ENCODE assay signal across 23 cellular contexts in the genomic region with DNA sequence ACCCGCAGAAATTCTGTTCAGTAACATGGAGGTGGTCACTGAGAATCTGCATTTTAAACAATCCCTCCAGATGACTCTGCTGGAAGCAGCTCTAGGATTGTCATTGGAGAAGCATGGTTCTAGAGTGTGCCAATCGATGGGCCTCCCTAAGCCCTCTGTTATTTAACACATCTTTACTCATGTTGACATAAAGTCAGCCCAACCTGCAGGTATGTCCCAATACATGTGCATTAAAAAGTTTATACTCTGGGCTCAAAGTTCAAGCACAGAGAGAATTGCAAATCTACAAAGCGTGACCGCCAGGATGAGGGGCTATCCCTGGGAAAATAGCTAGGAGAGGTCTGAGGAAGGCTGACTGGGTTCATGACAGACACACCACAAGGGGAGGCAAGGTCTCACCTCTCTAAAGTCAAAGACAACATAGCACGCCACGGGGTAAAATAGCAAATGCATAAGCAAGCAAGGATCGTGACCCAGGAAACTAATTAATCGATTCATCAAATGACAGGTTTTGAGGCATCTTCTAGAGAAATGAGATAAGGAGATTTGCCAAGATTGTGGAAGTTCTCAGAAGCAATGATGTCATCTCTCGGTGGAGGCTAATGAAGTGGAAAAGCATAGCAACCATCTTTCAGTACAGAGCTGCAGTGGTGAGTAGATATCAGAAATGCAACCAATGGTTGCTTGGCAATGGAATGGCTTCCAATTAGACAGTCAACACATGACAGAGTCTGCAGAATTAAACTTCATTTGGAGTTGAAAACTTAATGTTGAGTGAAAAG.
"Had no signal": no experiment of that assay in that cellular context is flagged by ENCODE, and none has a peak within 500 bp of the region (broad histone marks: within the 10 kb centered on the region; RNA-seq: fewer than 3 reads in every experiment).

No MANE protein-coding gene starts in this region.

- DNase-seq: cortex of kidney; dorsolateral prefrontal cortex; effector CD8-positive, alpha-beta T cell; gastrocnemius medialis; glutamatergic neuron; immature natural killer cell; left ventricle myocardium inferior; lower lobe of right lung; natural killer cell; occipital lobe; pancreas; spleen; stimulated activated CD4-positive, alpha-beta T cell treated with anti-CD3 and anti-CD28 coated beads, Interleukin-2, amount 100 ng/mL, for 24 hours; stimulated activated CD4-positive, alpha-beta T cell treated with anti-CD3 and anti-CD28 coated beads, Interleukin-4, amount 100 ng/mL, for 4 hours; stimulated activated naive B cell treated with anti-CD40 and anti-IgM and Interleukin-4, amounts not matched to agents 10 μg/mL and 1 μg/mL and 100 μg/mL, for 72 hours; stimulated activated naive CD8-positive, alpha-beta T cell treated with anti-CD3 and anti-CD28 coated beads, Interleukin-15, amount 100 ng/mL, for 72 hours; testis; upper lobe of right lung had no signal

- ATAC-seq: gastrocnemius medialis; lower lobe of right lung; natural killer cell; pancreas; sciatic nerve; stimulated activated naive B cell treated with anti-CD40 and anti-IgM and Interleukin-4, amounts not matched to agents 10 μg/mL and 1 μg/mL and 100 μg/mL, for 72 hours; stimulated activated naive CD8-positive, alpha-beta T cell treated with anti-CD3 and anti-CD28 coated beads, Interleukin-15, amount 100 ng/mL, for 72 hours; upper lobe of right lung had no signal

- H3K27me3 ChIP-seq: dorsolateral prefrontal cortex, esophagus muscularis mucosa, gastrocnemius medialis, pancreas, spleen, testis, tibial nerve, upper lobe of right lung, vagina had no signal

- H3K4me1 ChIP-seq: esophagus muscularis mucosa, gastrocnemius medialis, left ventricle myocardium inferior, lower lobe of right lung, pancreas, spleen, testis, upper lobe of right lung, vagina had no signal

- H3K27ac ChIP-seq: dorsolateral prefrontal cortex, esophagus muscularis mucosa, gastrocnemius medialis, left ventricle myocardium inferior, lower lobe of right lung, pancreas, spleen, testis, tibial nerve, upper lobe of right lung, vagina had no signal

- H3K9me3 ChIP-seq: esophagus muscularis mucosa, gastrocnemius medialis, left ventricle myocardium inferior, lower lobe of right lung, pancreas, spleen, testis, tibial nerve, upper lobe of right lung, vagina had no signal

- H3K4me3 ChIP-seq: dorsolateral prefrontal cortex, esophagus muscularis mucosa, gastrocnemius medialis, left ventricle myocardium inferior, lower lobe of right lung, pancreas, spleen, testis, tibial nerve, upper lobe of right lung, vagina had no signal

- FAIRE-seq: endometrium, pancreas had no signal

- H3K36me3 ChIP-seq: esophagus muscularis mucosa, gastrocnemius medialis, left ventricle myocardium inferior, lower lobe of right lung, pancreas, spleen, tibial nerve, upper lobe of right lung, vagina had no signal
